22 cellular contexts compared by ENCODE assay signal in the genomic region with DNA sequence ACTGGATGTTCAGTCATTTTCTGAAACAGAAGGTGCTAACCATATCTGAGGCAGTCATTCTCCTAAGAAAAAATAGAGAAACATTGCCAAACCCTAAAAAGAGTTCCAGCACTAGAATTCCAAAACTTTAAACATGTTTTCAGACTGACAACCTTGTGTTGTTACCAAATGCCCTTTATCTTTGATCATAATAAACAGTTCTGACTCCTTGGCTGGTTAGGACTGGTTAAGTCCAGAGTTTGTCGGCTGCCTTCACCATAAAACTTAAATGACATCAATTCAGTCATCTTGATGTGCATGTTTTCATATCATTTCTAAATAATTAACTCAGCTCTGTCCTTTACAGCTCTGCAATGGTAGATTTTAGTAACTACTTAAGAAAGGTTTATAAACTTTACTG.
A peak's percentile ranks its signal among the peaks of the same experiment; 100 is the strongest.
DNase-seq lines count a peak whose midpoint lies in the region; ATAC-seq, FAIRE-seq and TF ChIP-seq lines count a peak whose summit lies in the region.
"Had no signal": no experiment of that assay in that cellular context is flagged by ENCODE, and none has a peak within 500 bp of the region (broad histone marks: within the 10 kb centered on the region; RNA-seq: fewer than 3 reads in every experiment).

No MANE protein-coding gene starts in this region.

- H3K4me1 ChIP-seq in ACC112 (ENCODE audit: control insufficient read depth, insufficient read depth, low read length, unreplicated experiment) (peaks cover 24% of the 10 kb centered on the region), astrocyte (ENCODE audit: insufficient read depth, low read length) (peaks cover 29% of the 10 kb centered on the region), subcutaneous abdominal adipose tissue (ENCODE audit: control insufficient read depth in 5 of 5, insufficient read depth in 5 of 5, low read length in 5 of 5) (peaks cover 0 to 13% (median 7%) of the 10 kb centered on the region in 5 donors), upper lobe of left lung (peaks cover 0 to 5% (median 2%) of the 10 kb centered on the region in 4 donors)
- H3K4me1 ChIP-seq in CD8-positive, alpha-beta T cell (ENCODE audit: insufficient read depth, low read length), result no peaks in the 10 kb centered on the region
- H3K4me1 ChIP-seq: BLaER1 had no signal

- no peaks in the 10 kb centered on the region for H3K9me3 Mint-ChIP-seq in astrocyte (ENCODE audit: unreplicated experiment)
- H3K9me3 Mint-ChIP-seq in CD8-positive, alpha-beta T cell, result no peaks in the 10 kb centered on the region
- H3K9me3 Mint-ChIP-seq: GM23338 had no signal

- peak; percentile 88 for ATAC-seq in left colon
- no peak for ATAC-seq in GM18505 (IDR thresholded peaks at IDR 0.05; ENCODE audit: unreplicated experiment)
- no peak for ATAC-seq in upper lobe of left lung (ENCODE audit: low FRiP score in 2 of 2)
- no peak for ATAC-seq in CD8-positive, alpha-beta T cell
- ATAC-seq: GM12878, GM23338 had no signal

- CTCF ChIA-PET in CD8-positive, alpha-beta T cell (lab: Charles Lee), result no interaction called here

- DNase-seq in astrocyte (ENCODE audit: low read depth), result peak; percentile 62
- DNase-seq in left colon, result no peak
- no peak for DNase-seq in GOT3 (lab: John Stamatoyannopoulos, UW)
- DNase-seq in upper lobe of left lung, result no peak
- no peak for DNase-seq in CD8-positive, alpha-beta T cell
- DNase-seq: 8988T, DMS79 treated with DMSO at 0.1 percent for 48 hours, KBM-7, NCI-H1048, NCI-H146, NCI-H2081 treated with DMSO at 0.1 percent for 48 hours, NCI-H510A, NCI-H774, RPMI8226, SJCRH30 had no signal

- no peaks in the 10 kb centered on the region for H3K9me3 ChIP-seq in astrocyte (ENCODE audit: insufficient read depth, low read depth, low read length)
- no peaks in the 10 kb centered on the region for H3K9me3 ChIP-seq in subcutaneous abdominal adipose tissue (ENCODE audit: control insufficient read depth in 5 of 5, low read length in 5 of 5)
- no peaks in the 10 kb centered on the region for H3K9me3 ChIP-seq in upper lobe of left lung
- no peaks in the 10 kb centered on the region for H3K9me3 ChIP-seq in CD8-positive, alpha-beta T cell (ENCODE audit: low read length)
- H3K9me3 ChIP-seq: BLaER1, SJCRH30 had no signal

- H3K4me3 Mint-ChIP-seq in astrocyte (ENCODE audit: unreplicated experiment), result no peak overlapping the region
- no peak overlapping the region for H3K4me3 Mint-ChIP-seq in CD8-positive, alpha-beta T cell
- H3K4me3 Mint-ChIP-seq: GM23338 had no signal

- no peak overlapping the region for H3K27ac Mint-ChIP-seq in astrocyte (ENCODE audit: unreplicated experiment)
- no peak overlapping the region for H3K27ac Mint-ChIP-seq in CD8-positive, alpha-beta T cell
- H3K27ac Mint-ChIP-seq: GM23338 had no signal

- peaks cover 2% of the 10 kb centered on the region for H3K36me3 Mint-ChIP-seq in astrocyte (ENCODE audit: low read depth, unreplicated experiment)
- H3K36me3 Mint-ChIP-seq in CD8-positive, alpha-beta T cell, result no peaks in the 10 kb centered on the region

- no peak for TF ChIP-seq POLR2A in GM18505 (IDR thresholded peaks at IDR 0.05; ENCODE audit: borderline replicate concordance, extremely low read depth, insufficient read depth, insufficient read length)
- no peak for TF ChIP-seq POLR2A in upper lobe of left lung (IDR thresholded peaks at IDR 0.05)

- H3K79me2 ChIP-seq in ACC112 (ENCODE audit: control insufficient read depth, insufficient read depth, low read length, unreplicated experiment) (peaks cover 22% of the 10 kb centered on the region), astrocyte (ENCODE audit: insufficient read depth, low read length) (peaks cover 6% of the 10 kb centered on the region)

- peaks cover 44% of the 10 kb centered on the region for H3K4me1 Mint-ChIP-seq in astrocyte (ENCODE audit: low read depth, unreplicated experiment)
- H3K4me1 Mint-ChIP-seq in CD8-positive, alpha-beta T cell (ENCODE audit: low read depth), result no peaks in the 10 kb centered on the region

- WGBS in upper lobe of left lung, 2 donors, result 45 to 76% methylated on average over 1 of the region's 1 CpG

- H3K27ac ChIP-seq in ACC112 (ENCODE audit: low read depth, low read length) (peak overlapping the region; percentile 27; the same call in 1 of the 2 replicates), astrocyte (ENCODE audit: low read depth, low read length) (no peak overlapping the region), subcutaneous abdominal adipose tissue (ENCODE audit: low read depth, low read length) (peak overlapping the region; percentile 10), upper lobe of left lung (no peak overlapping the region)
- no peak overlapping the region for H3K27ac ChIP-seq in CD8-positive, alpha-beta T cell (ENCODE audit: low read depth, low read length)
- H3K27ac ChIP-seq: BLaER1, SJCRH30 had no signal

- intact Hi-C loops in left colon (cut with DNase I, micrococcal nuclease), result no loop called here
- intact Hi-C loops in CD8-positive, alpha-beta T cell (cut with DNase I, micrococcal nuclease), result no loop called here

- no peak for TF ChIP-seq EP300 in upper lobe of left lung (IDR thresholded peaks at IDR 0.05)

- no peak overlapping the region for H3K4me2 ChIP-seq in astrocyte (ENCODE audit: low read length)
- H3K4me2 ChIP-seq: BLaER1, GM23338 had no signal

- no peaks in the 10 kb centered on the region for H3K27me3 Mint-ChIP-seq in astrocyte (ENCODE audit: low read depth, unreplicated experiment)
- no peaks in the 10 kb centered on the region for H3K27me3 Mint-ChIP-seq in CD8-positive, alpha-beta T cell (ENCODE audit: low read depth)

- POLR2A ChIA-PET in CD8-positive, alpha-beta T cell (lab: Charles Lee), result no interaction called here

- H4K20me1 ChIP-seq in astrocyte (ENCODE audit: insufficient read depth, low read length), result no peaks in the 10 kb centered on the region
- H4K20me1 ChIP-seq: BLaER1 had no signal

- H3K4me3 ChIP-seq in ACC112 (ENCODE audit: low read depth, low read length), result no peak overlapping the region
- no peak overlapping the region for H3K4me3 ChIP-seq in astrocyte (ENCODE audit: insufficient read depth, low read depth, low read length)
- H3K4me3 ChIP-seq in subcutaneous abdominal adipose tissue (ENCODE audit: low read depth in 1 of 5, low read length in 5 of 5), result no peak overlapping the region
- H3K4me3 ChIP-seq in upper lobe of left lung, result no peak overlapping the region
- H3K4me3 ChIP-seq in CD8-positive, alpha-beta T cell (ENCODE audit: low read depth, low read length), result no peak overlapping the region
- H3K4me3 ChIP-seq: BLaER1, GM12878, GM23338, SJCRH30 had no signal

- TF ChIP-seq CTCF in astrocyte (IDR thresholded peaks at IDR 0.05; ENCODE audit: insufficient read depth, low read depth, low read length) (no peak), upper lobe of left lung (IDR thresholded peaks at IDR 0.05) (no peak)
- no peak for TF ChIP-seq CTCF in CD8-positive, alpha-beta T cell (IDR thresholded peaks at IDR 0.05)

- H3K36me3 ChIP-seq in ACC112 (ENCODE audit: insufficient read depth, low read length) (peaks cover 35% of the 10 kb centered on the region), astrocyte (ENCODE audit: insufficient read depth, low read length) (peaks cover 26% of the 10 kb centered on the region), subcutaneous abdominal adipose tissue (ENCODE audit: control insufficient read depth in 5 of 5, insufficient read depth in 5 of 5, low read length in 5 of 5) (peaks cover 0 to 7% (median 0%) of the 10 kb centered on the region in 5 donors), upper lobe of left lung (no peaks in the 10 kb centered on the region)
- no peaks in the 10 kb centered on the region for H3K36me3 ChIP-seq in CD8-positive, alpha-beta T cell (ENCODE audit: insufficient read depth, low read length)
- H3K36me3 ChIP-seq: BLaER1, SJCRH30 had no signal

- H2AFZ ChIP-seq in ACC112 (ENCODE audit: low read length, unreplicated experiment) (no peak overlapping the region), astrocyte (ENCODE audit: low read depth, low read length) (no peak overlapping the region)
- H2AFZ ChIP-seq: GM23338 had no signal

- H3K9ac ChIP-seq in astrocyte (ENCODE audit: low read length) (no peak overlapping the region), subcutaneous abdominal adipose tissue (ENCODE audit: low read length in 5 of 5) (peak overlapping the region in 1 of 5 donors; percentile 27)
- H3K9ac ChIP-seq: BLaER1 had no signal

- H3K27me3 ChIP-seq in ACC112 (ENCODE audit: insufficient read depth, low read length) (no peaks in the 10 kb centered on the region), astrocyte (ENCODE audit: insufficient read depth, low read length) (no peaks in the 10 kb centered on the region), subcutaneous abdominal adipose tissue (ENCODE audit: control insufficient read depth in 5 of 5, insufficient read depth in 4 of 5, low read length in 5 of 5) (no peaks in the 10 kb centered on the region), upper lobe of left lung (no peaks in the 10 kb centered on the region)
- no peaks in the 10 kb centered on the region for H3K27me3 ChIP-seq in CD8-positive, alpha-beta T cell (ENCODE audit: insufficient read depth, low read length)
- H3K27me3 ChIP-seq: BLaER1, SJCRH30 had no signal

- FAIRE-seq in astrocyte (lab: Jason Lieb, UNC), result peak; percentile 32
- FAIRE-seq: G401.6, GM12878 had no signal

Comparison
In these comparisons a context has a peak if more than half of its experiments do, and no peak if none do; other contexts are left out.
1. H3K27ac ChIP-seq: peak in ACC112 (single experiment) and subcutaneous abdominal adipose tissue (single experiment); none in astrocyte (single experiment), upper lobe of left lung (0 of 4) and CD8-positive, alpha-beta T cell (single experiment).